Comparison of ENCODE assay signal across 14 cellular contexts in the genomic region with DNA sequence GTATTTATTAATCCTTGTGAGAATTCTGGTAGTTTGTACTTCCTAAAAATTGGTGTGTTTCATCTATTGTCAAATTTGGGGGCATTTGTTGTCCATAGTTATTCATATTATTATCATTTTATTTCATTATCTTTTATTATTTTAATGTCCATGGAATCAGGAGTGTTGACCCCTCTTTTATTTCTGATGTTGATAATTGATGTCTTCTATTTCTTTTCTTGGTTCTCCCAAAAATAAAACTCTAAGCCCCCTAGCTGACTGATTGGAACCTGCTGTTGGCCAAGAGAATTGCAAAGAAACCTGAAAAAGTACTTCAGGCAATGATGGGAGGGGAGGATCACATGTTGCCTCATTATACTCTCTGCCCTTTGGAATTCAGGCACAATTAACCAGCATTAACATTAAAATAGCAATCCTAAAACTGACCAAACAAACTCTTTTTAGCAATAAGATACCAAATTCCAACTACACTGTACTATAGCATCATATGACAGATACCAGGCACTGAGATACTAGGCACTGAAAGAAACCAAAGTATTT.
"Had no signal": no experiment of that assay in that cellular context is flagged by ENCODE, and none has a peak within 500 bp of the region (broad histone marks: within the 10 kb centered on the region; RNA-seq: fewer than 3 reads in every experiment).

No MANE protein-coding gene starts in this region.

- H3K27ac ChIP-seq: cardiac muscle cell, spleen, thoracic aorta, WERI-Rb-1 had no signal

- H3K4me3 ChIP-seq: cardiac muscle cell, spleen, thoracic aorta had no signal

- ATAC-seq: activated CD8-positive, alpha-beta memory T cell treated with anti-CD3 and anti-CD28 coated beads, Interleukin-2, amount 10 ng/mL, durations not matched to agents 7 days and 5 days; activated T-helper 17 cell treated with anti-CD3 and anti-CD28 coated beads, Interleukin-2, amount 50 U/mL, for 72 hours; effector memory CD8-positive, alpha-beta T cell; natural killer cell; stimulated activated naive B cell treated with anti-CD40 and anti-IgM and Interleukin-4, amounts not matched to agents 10 μg/mL and 1 μg/mL and 100 μg/mL, for 72 hours had no signal

- DNase-seq: activated CD4-positive, alpha-beta memory T cell treated with anti-CD3 and anti-CD28 coated beads, Interleukin-2, amount 10 ng/mL, durations not matched to agents 7 days and 5 days; activated CD8-positive, alpha-beta memory T cell treated with anti-CD3 and anti-CD28 coated beads, Interleukin-2, amount 10 ng/mL, durations not matched to agents 7 days and 5 days; activated naive CD4-positive, alpha-beta T cell; activated naive CD8-positive, alpha-beta T cell treated with anti-CD3 and anti-CD28 coated beads for 36 hours; activated T-cell treated with anti-CD3 and anti-CD28 coated beads, Interleukin-2, amount 50 U/mL, for 1 hour; amniotic stem cell; effector memory CD8-positive, alpha-beta T cell; natural killer cell; spleen; stimulated activated naive B cell treated with anti-CD40 and anti-IgM and Interleukin-4, amounts not matched to agents 10 μg/mL and 1 μg/mL and 100 μg/mL, for 72 hours; WERI-Rb-1 had no signal

- H3K36me3 ChIP-seq: cardiac muscle cell, spleen, thoracic aorta, WERI-Rb-1 had no signal

- H3K4me1 ChIP-seq: spleen had no signal

- H3K27me3 ChIP-seq: cardiac muscle cell, spleen had no signal
